In genomic region chr7:73945022-73945421, GRCh38 we compare ENCODE assay signal across 2 cellular contexts.
A peak's percentile ranks its signal among the peaks of the same experiment; 100 is the strongest.
TF ChIP-seq lines count a peak whose summit lies in the region.

No MANE protein-coding gene starts in this region.

TF ChIP-seq in SK-N-SH, 30 proteins besides CTCF, POLR2A, EP300 and RAD21:
- no peak for TF ChIP-seq PBX3 (IDR thresholded peaks at IDR 0.05)
- no peak for TF ChIP-seq CHD2 (IDR thresholded peaks at IDR 0.05; ENCODE audit: low read length, partially characterized antibody)
- no peak for TF ChIP-seq GABPA (IDR thresholded peaks at IDR 0.05; ENCODE audit: low read depth)

TF ChIP-seq in H1, 55 proteins besides CTCF, POLR2A, EP300 and RAD21 (continued from another document):
- no peak for TF ChIP-seq SIX5 (IDR thresholded peaks at IDR 0.05; ENCODE audit: low read depth, low read length)
- peak; percentile 89 for TF ChIP-seq KDM1A (IDR thresholded peaks at IDR 0.05; ENCODE audit: borderline replicate concordance, low read length)
